Comparison of ENCODE assay signal across 16 cellular contexts in the genomic region with DNA sequence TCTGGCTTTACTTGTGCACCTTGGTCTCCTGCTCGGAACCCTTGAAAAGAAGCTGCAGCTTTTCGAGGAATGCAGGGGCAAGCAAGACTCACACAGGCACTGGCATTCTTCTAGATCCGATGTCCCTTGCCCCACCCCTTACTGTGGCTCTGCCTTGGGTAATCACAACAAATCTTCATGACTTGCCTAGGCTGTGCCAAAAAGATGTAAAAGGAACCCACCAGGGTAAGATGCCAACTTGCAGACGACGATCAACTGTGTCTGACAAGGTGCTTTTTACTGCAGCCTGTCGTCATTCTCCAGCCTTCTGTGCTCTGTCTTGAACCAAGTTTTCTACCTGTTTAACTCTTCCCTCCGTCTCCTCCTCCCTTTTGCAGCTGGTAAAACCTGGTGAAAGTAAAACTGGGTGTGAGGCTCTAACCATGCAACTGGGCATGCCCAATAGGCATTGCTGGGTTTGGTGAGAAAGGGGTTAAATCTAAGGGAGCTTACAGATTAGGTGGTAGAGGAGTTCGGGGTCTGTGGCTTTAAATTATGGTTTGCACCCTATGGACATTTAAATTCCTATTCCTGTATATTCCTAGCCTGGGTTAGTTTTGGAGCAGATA. TPM values are rescaled to one million over a fixed set of nuclear protein-coding genes. Genes with fewer than 3 reads are reported as not detected.
DNase-seq lines count a peak whose midpoint lies in the region; ATAC-seq and TF ChIP-seq lines count a peak whose summit lies in the region.
"Had no signal": no experiment of that assay in that cellular context is flagged by ENCODE, and none has a peak within 500 bp of the region (broad histone marks: within the 10 kb centered on the region; RNA-seq: fewer than 3 reads in every experiment).

No MANE protein-coding gene starts in this region.

- H3K9me3 Mint-ChIP-seq in brain (peaks cover 0 to 3% (median 2%) of the 10 kb centered on the region in 5 experiments), CD14-positive monocyte (peaks cover 0 to 6% (median 3%) of the 10 kb centered on the region in 7 donors)

- TF ChIP-seq CTCF in brain (conservative IDR thresholded peaks at IDR 0.05) (no peak), left ventricle myocardium inferior (IDR thresholded peaks at IDR 0.05; ENCODE audit: borderline replicate concordance) (no peak), CD14-positive monocyte (IDR thresholded peaks at IDR 0.05) (no peak)

- H3K4me3 ChIP-seq in iPS-18a (ENCODE audit: low read length) (peak overlapping the region; percentile 77), left ventricle myocardium inferior (no peak overlapping the region)
- H3K4me3 ChIP-seq: BLaER1, skin epidermis had no signal

- no peak overlapping the region for H3K9ac ChIP-seq in iPS-18a (ENCODE audit: low read length)
- H3K9ac ChIP-seq: BLaER1 had no signal

- H3K27ac Mint-ChIP-seq in brain (peak overlapping the region; percentile 91 to 97 (median 97)), CD14-positive monocyte (no peak overlapping the region)
- H3K27ac Mint-ChIP-seq: activated CD4-positive, alpha-beta memory T cell treated with anti-CD3 and anti-CD28 coated beads for 36 hours; activated naive CD4-positive, alpha-beta T cell treated with anti-CD3 and anti-CD28 coated beads for 36 hours had no signal

- peaks cover 8% of the 10 kb centered on the region for H3K4me1 ChIP-seq in iPS-18a (ENCODE audit: control insufficient read depth, low read depth, low read length)
- H3K4me1 ChIP-seq in left ventricle myocardium inferior: no peaks in the 10 kb centered on the region
- H3K4me1 ChIP-seq: BLaER1 had no signal

- H3K27me3 ChIP-seq in iPS-18a (ENCODE audit: control insufficient read depth, insufficient read depth, low read length) (no peaks in the 10 kb centered on the region), left ventricle myocardium inferior (ENCODE audit: low read depth) (peaks cover 42% of the 10 kb centered on the region)
- H3K27me3 ChIP-seq: BLaER1 had no signal

- no peak overlapping the region for H3K27ac ChIP-seq in iPS-18a (ENCODE audit: low read length)
- H3K27ac ChIP-seq in left ventricle myocardium inferior (replicated peaks): no peak overlapping the region
- H3K27ac ChIP-seq: BLaER1, skin epidermis had no signal

- H3K9me3 ChIP-seq in iPS-18a (ENCODE audit: control insufficient read depth, low read depth, low read length) (no peaks in the 10 kb centered on the region), left ventricle myocardium inferior (replicated peaks) (no peaks in the 10 kb centered on the region)

- DNase-seq in DMS79 treated with DMSO at 0.1 percent for 48 hours (lab: John Stamatoyannopoulos, UW) (peak; percentile 75), DMS79 (lab: John Stamatoyannopoulos, UW) (no peak), putamen (ENCODE audit: low spot score) (peak; percentile 23), left ventricle myocardium inferior (no peak), CD14-positive monocyte (ENCODE audit: low spot score) (no peak)
- DNase-seq: activated CD4-positive, alpha-beta memory T cell treated with anti-CD3 and anti-CD28 coated beads for 36 hours; activated naive CD4-positive, alpha-beta T cell treated with anti-CD3 and anti-CD28 coated beads for 36 hours; GDM1; stimulated activated CD4-positive, alpha-beta T cell treated with anti-CD3 and anti-CD28 coated beads, Interleukin-2, amount 100 ng/mL, for 48 hours had no signal

- ATAC-seq in HG03521 (IDR thresholded peaks at IDR 0.05; ENCODE audit: unreplicated experiment): no peak

- H3K4me1 Mint-ChIP-seq in brain (peaks cover 35% of the 10 kb centered on the region), CD14-positive monocyte (peaks cover 13% of the 10 kb centered on the region)

- H3K36me3 ChIP-seq in iPS-18a (ENCODE audit: control insufficient read depth, low read depth, low read length) (no peaks in the 10 kb centered on the region), left ventricle myocardium inferior (no peaks in the 10 kb centered on the region)
- H3K36me3 ChIP-seq: BLaER1 had no signal

- intact Hi-C loops in left ventricle myocardium inferior (cut with micrococcal nuclease) (no loop called here), CD14-positive monocyte (cut with micrococcal nuclease) (no loop called here)

- peaks cover 24% of the 10 kb centered on the region for H3K27me3 Mint-ChIP-seq in brain
- H3K27me3 Mint-ChIP-seq in CD14-positive monocyte (ENCODE audit: low read depth in 3 of 3): peaks cover 19 to 35% (median 24%) of the 10 kb centered on the region in 3 donors
- H3K27me3 Mint-ChIP-seq: activated CD4-positive, alpha-beta memory T cell treated with anti-CD3 and anti-CD28 coated beads for 36 hours had no signal

- H3K4me3 Mint-ChIP-seq in brain (peak overlapping the region; percentile 91 to 98 (median 93)), CD14-positive monocyte (peak overlapping the region in 1 of 2 donors; percentile 51)
- H3K4me3 Mint-ChIP-seq: activated CD4-positive, alpha-beta memory T cell treated with anti-CD3 and anti-CD28 coated beads for 36 hours; activated naive CD4-positive, alpha-beta T cell treated with anti-CD3 and anti-CD28 coated beads for 36 hours had no signal

- peaks cover 9% of the 10 kb centered on the region for H3K36me3 Mint-ChIP-seq in brain
- H3K36me3 Mint-ChIP-seq in CD14-positive monocyte: no peaks in the 10 kb centered on the region
- H3K36me3 Mint-ChIP-seq: activated CD4-positive, alpha-beta memory T cell treated with anti-CD3 and anti-CD28 coated beads for 36 hours had no signal

RNA-seq across cellular contexts. Expression of a gene that starts 0.9 kb away (rescaled TPM):
- polyA plus RNA-seq in brain (ENCODE audit: insufficient read depth, low read depth, low replicate concordance): 19.4 TPM
- 4.3 TPM for total RNA-seq in left ventricle myocardium inferior
- polyA plus RNA-seq in CD14-positive monocyte: not detected
- total RNA-seq: A172; activated CD4-positive, alpha-beta memory T cell treated with anti-CD3 and anti-CD28 coated beads for 36 hours; activated naive CD4-positive, alpha-beta T cell treated with anti-CD3 and anti-CD28 coated beads for 36 hours; fibroblast of villous mesenchyme had no signal

Comparison
In these comparisons a context has a peak if more than half of its experiments do, and no peak if none do; other contexts are left out.
1. DNase-seq: peak in DMS79 treated with DMSO at 0.1 percent for 48 hours (single experiment) and putamen (single experiment); none in DMS79 (single experiment), left ventricle myocardium inferior (single experiment) and CD14-positive monocyte (single experiment).
2. H3K27ac Mint-ChIP-seq: peak in brain (5 of 5); none in CD14-positive monocyte (0 of 7).
3. RNA of a gene that starts 0.9 kb away (polyA plus RNA-seq): 19.4 TPM in brain (single experiment); not detected in CD14-positive monocyte; every median in the first group is over 10 times any median in the second.